Comparison of ENCODE assay signal across 1 cellular context in genomic region chr3:45012577-45012976, GRCh38.
TF ChIP-seq lines count a peak whose summit lies in the region.

No MANE protein-coding gene starts in this region.

TF ChIP-seq in IMR-90, 13 proteins besides CTCF, POLR2A, EP300 and RAD21:
- TF ChIP-seq CHD1 (IDR thresholded peaks at IDR 0.05; ENCODE audit: low read depth, low read length) (no peak), MXI1 (IDR thresholded peaks at IDR 0.05; ENCODE audit: borderline replicate concordance, low read depth, low read length) (no peak), NFE2L2 (IDR thresholded peaks at IDR 0.05; ENCODE audit: low read depth, low read length) (no peak)
TF ChIP-seq in IMR-90: peak in this region for 0.
